ENCODE assay signal across 2 cellular contexts in genomic region chr20:63378115-63378429, GRCh38.
TF ChIP-seq lines count a peak whose summit lies in the region.

No MANE protein-coding gene starts in this region.

TF ChIP-seq in GM23338, 12 proteins besides CTCF, POLR2A, EP300 and RAD21:
- TF ChIP-seq ZNF331 (CRISPR knock-in tag; IDR thresholded peaks at IDR 0.05; ENCODE audit: low read depth) = no peak
- TF ChIP-seq REST (IDR thresholded peaks at IDR 0.05; ENCODE audit: unreplicated experiment) = no peak
- no peak for TF ChIP-seq POLR2AphosphoS5 (IDR thresholded peaks at IDR 0.05; ENCODE audit: low read depth)
- no peak for TF ChIP-seq CREB1 (CRISPR knock-in tag; IDR thresholded peaks at IDR 0.05; ENCODE audit: low read depth)
- TF ChIP-seq ETS1 (IDR thresholded peaks at IDR 0.05) = no peak
- no peak for TF ChIP-seq ZNF462 (CRISPR knock-in tag; IDR thresholded peaks at IDR 0.05)
- no peak for TF ChIP-seq EZH2 (IDR thresholded peaks at IDR 0.05; ENCODE audit: low read depth, unreplicated experiment)
- no peak for TF ChIP-seq EZH2phosphoT487 (IDR thresholded peaks at IDR 0.05; ENCODE audit: unreplicated experiment)
- TF ChIP-seq ZNF114 (CRISPR knock-in tag; IDR thresholded peaks at IDR 0.05) = no peak
- no peak for TF ChIP-seq JUNB (IDR thresholded peaks at IDR 0.05; ENCODE audit: unreplicated experiment)
- TF ChIP-seq NANOG (IDR thresholded peaks at IDR 0.05; ENCODE audit: borderline replicate concordance) = no peak
- no peak for TF ChIP-seq STAT1 (IDR thresholded peaks at IDR 0.05; ENCODE audit: unreplicated experiment)
TF ChIP-seq in GM23338: peak in this region for 0.

TF ChIP-seq in H1, 55 proteins besides CTCF, POLR2A, EP300 and RAD21:
- TF ChIP-seq TEAD4 (IDR thresholded peaks at IDR 0.05; ENCODE audit: low read depth, low read length) = no peak
